In genomic region chr12:53451661-53452158, GRCh38 we compare ENCODE assay signal across 8 cellular contexts.
DNase-seq lines count a peak whose midpoint lies in the region; ATAC-seq and TF ChIP-seq lines count a peak whose summit lies in the region.

TSS of gene PCBP2 (plus strand) at chr12:53452102. CDS start at chr12:53454801, 2,699 bp downstream.

- peak; percentile 100 for DNase-seq in Ammon's horn (ENCODE audit: low spot score)
- DNase-seq in NCI-H510A (lab: John Stamatoyannopoulos, UW) = peak; percentile 98
- DNase-seq in activated CD4-positive, alpha-beta T cell treated with anti-CD3 and anti-CD28 coated beads for 24 hours (ENCODE audit: low read depth in 2 of 2) = peak; percentile 93 to 95
- DNase-seq in choroid plexus epithelial cell (ENCODE audit: low read depth) = peak; percentile 100
- DNase-seq in kidney glomerular epithelial cell (lab: John Stamatoyannopoulos, UW) = peak; percentile 99
- peak; percentile 86 to 97 (median 92) for DNase-seq in stimulated activated CD4-positive, alpha-beta T cell treated with anti-CD3 and anti-CD28 coated beads, Interleukin-1b, Interleukin-23, amount 100 ng/mL, for 24 hours (ENCODE audit: low read depth in 4 of 4, low spot score in 1 of 4)

- peak; percentile 91 for TF ChIP-seq CTCF in choroid plexus epithelial cell (conservative IDR thresholded peaks at IDR 0.05; ENCODE audit: low read depth, low read length)

- ATAC-seq in GM19043 (IDR thresholded peaks at IDR 0.05; ENCODE audit: low read depth, unreplicated experiment) = peak; percentile 97
- peak; percentile 94 for ATAC-seq in HG03432 (IDR thresholded peaks at IDR 0.05; ENCODE audit: unreplicated experiment)

- peak within 1 kb of the TSS; percentile 88 for H3K4me3 ChIP-seq in choroid plexus epithelial cell (ENCODE audit: low read depth, low read length)

Comparison
In these comparisons a context has a peak if more than half of its experiments do, and no peak if none do; other contexts are left out.
1. Peak in every context shown above with its lines: DNase-seq, ATAC-seq and H3K4me3 ChIP-seq.